17 cellular contexts compared by ENCODE assay signal in the genomic region with DNA sequence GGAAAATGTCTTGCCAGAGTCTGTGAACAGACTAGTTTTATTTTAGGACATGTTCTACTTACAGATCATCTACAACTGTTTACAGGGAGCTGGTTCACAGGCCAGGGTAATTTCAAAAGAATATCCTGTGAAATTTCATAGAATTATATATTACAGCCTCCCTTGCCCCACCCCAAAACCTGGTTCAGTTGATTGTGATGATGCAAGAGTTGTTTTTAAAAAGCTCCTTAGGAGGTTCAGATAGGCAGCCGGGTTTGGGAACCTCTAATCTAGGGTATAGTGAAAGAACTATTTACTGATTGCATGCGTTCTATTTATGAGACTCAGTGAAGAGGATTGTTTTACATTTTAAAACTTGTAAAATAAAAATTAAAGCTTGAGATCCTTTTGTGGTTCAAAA. TPM values are rescaled to one million over a fixed set of nuclear protein-coding genes. Genes with fewer than 3 reads are reported as not detected.
DNase-seq lines count a peak whose midpoint lies in the region; ATAC-seq and TF ChIP-seq lines count a peak whose summit lies in the region.
"Had no signal": no experiment of that assay in that cellular context is flagged by ENCODE, and none has a peak within 500 bp of the region (broad histone marks: within the 10 kb centered on the region; RNA-seq: fewer than 3 reads in every experiment).

No MANE protein-coding gene starts in this region.

- peaks cover 2% of the 10 kb centered on the region for H3K4me1 Mint-ChIP-seq in activated naive CD8-positive, alpha-beta T cell treated with anti-CD3 and anti-CD28 coated beads, Interleukin-2, amount 50 U/mL, for 24 hours
- H3K4me1 Mint-ChIP-seq in activated naive CD8-positive, alpha-beta T cell treated with anti-CD3 and anti-CD28 coated beads for 36 hours = peaks cover 2% of the 10 kb centered on the region
- peaks cover 3 to 13% (median 3%) of the 10 kb centered on the region in 4 donors for H3K4me1 Mint-ChIP-seq in CD4-positive, alpha-beta memory T cell
- H3K4me1 Mint-ChIP-seq: GM23338 had no signal

- peaks cover 77% of the 10 kb centered on the region for H3K36me3 ChIP-seq in PC-9 (ENCODE audit: low read depth)
- H3K36me3 ChIP-seq in adipocyte (ENCODE audit: control insufficient read depth, insufficient read depth, low read length, severe bottlenecking) = peaks cover 92% of the 10 kb centered on the region
- peaks cover 73% of the 10 kb centered on the region for H3K36me3 ChIP-seq in CD4-positive, alpha-beta memory T cell (ENCODE audit: insufficient read depth, low read length)
- H3K36me3 ChIP-seq in adrenal gland (replicated peaks in 1 of 2) = peaks cover 0 to 82% of the 10 kb centered on the region in 2 donors

- H3K9me3 ChIP-seq in PC-9 (ENCODE audit: insufficient read depth, low read depth) = no peaks in the 10 kb centered on the region
- no peaks in the 10 kb centered on the region for H3K9me3 ChIP-seq in adipocyte (ENCODE audit: control insufficient read depth, low read length)
- H3K9me3 ChIP-seq in CD4-positive, alpha-beta memory T cell (ENCODE audit: control insufficient read depth in 1 of 2, low read length in 2 of 2) = no peaks in the 10 kb centered on the region
- H3K9me3 ChIP-seq in adrenal gland (replicated peaks in 1 of 3) = no peaks in the 10 kb centered on the region
- H3K9me3 ChIP-seq: BE2C had no signal

- no peak overlapping the region for H3K4me2 ChIP-seq in PC-9
- H3K4me2 ChIP-seq: GM23338 had no signal

- H3K27me3 Mint-ChIP-seq in activated naive CD8-positive, alpha-beta T cell treated with anti-CD3 and anti-CD28 coated beads, Interleukin-2, amount 50 U/mL, for 24 hours = no peaks in the 10 kb centered on the region
- no peaks in the 10 kb centered on the region for H3K27me3 Mint-ChIP-seq in activated naive CD8-positive, alpha-beta T cell treated with anti-CD3 and anti-CD28 coated beads for 36 hours
- no peaks in the 10 kb centered on the region for H3K27me3 Mint-ChIP-seq in CD4-positive, alpha-beta memory T cell

- peaks cover 45% of the 10 kb centered on the region for H4K20me1 ChIP-seq in PC-9 (ENCODE audit: insufficient read depth)

- intact Hi-C loops in PC-9 (cut with micrococcal nuclease; ENCODE audit: unreplicated experiment) = loop anchor here (10.0 kb wide), 1 partner anchor 102 kb away; no protein-coding TSS in a partner anchor
- intact Hi-C loops in CD4-positive, alpha-beta memory T cell (cut with micrococcal nuclease) = no loop called here
- intact Hi-C loops in adrenal gland (cut with DNase I) = no loop called here

- peaks cover 58% of the 10 kb centered on the region for H3K36me3 Mint-ChIP-seq in activated naive CD8-positive, alpha-beta T cell treated with anti-CD3 and anti-CD28 coated beads, Interleukin-2, amount 50 U/mL, for 24 hours (ENCODE audit: low read depth)
- H3K36me3 Mint-ChIP-seq in activated naive CD8-positive, alpha-beta T cell treated with anti-CD3 and anti-CD28 coated beads for 36 hours = peaks cover 27% of the 10 kb centered on the region
- H3K36me3 Mint-ChIP-seq in CD4-positive, alpha-beta memory T cell = peaks cover 55 to 74% of the 10 kb centered on the region in 2 donors

- H3K9ac ChIP-seq in adipocyte (ENCODE audit: low read length) = no peak overlapping the region

- no peaks in the 10 kb centered on the region for H3K9me3 Mint-ChIP-seq in activated naive CD8-positive, alpha-beta T cell treated with anti-CD3 and anti-CD28 coated beads, Interleukin-2, amount 50 U/mL, for 24 hours
- H3K9me3 Mint-ChIP-seq in activated naive CD8-positive, alpha-beta T cell treated with anti-CD3 and anti-CD28 coated beads for 36 hours = no peaks in the 10 kb centered on the region
- H3K9me3 Mint-ChIP-seq in CD4-positive, alpha-beta memory T cell = no peaks in the 10 kb centered on the region
- H3K9me3 Mint-ChIP-seq: CD8-positive, alpha-beta T cell; GM23338 had no signal

- no peak for ATAC-seq in activated naive CD8-positive, alpha-beta T cell treated with anti-CD3 and anti-CD28 coated beads, Interleukin-2, amount 50 U/mL, for 24 hours
- ATAC-seq: CD8-positive, alpha-beta T cell; GM23338 had no signal

- POLR2A ChIA-PET in PC-9 (lab: Charles Lee; ENCODE audit: unreplicated experiment) = no interaction called here
- POLR2A ChIA-PET in CD4-positive, alpha-beta memory T cell (lab: Charles Lee; ENCODE audit: partially characterized antibody) = no interaction called here

- H2AFZ ChIP-seq in PC-9 = no peak overlapping the region
- H2AFZ ChIP-seq: GM23338 had no signal

- H3F3A ChIP-seq in PC-9 (ENCODE audit: insufficient read depth, low read depth) = peaks cover 29% of the 10 kb centered on the region

- H3K4me1 ChIP-seq in PC-9 (replicated peaks; ENCODE audit: insufficient read depth) (no peaks in the 10 kb centered on the region), adipocyte (ENCODE audit: control insufficient read depth, insufficient read depth, low read length) (peaks cover 1% of the 10 kb centered on the region), adrenal gland (replicated peaks in 1 of 2) (peaks cover 0 to 10% of the 10 kb centered on the region in 2 donors)
- no peaks in the 10 kb centered on the region for H3K4me1 ChIP-seq in CD4-positive, alpha-beta memory T cell (ENCODE audit: insufficient read depth, low read length)
- H3K4me1 ChIP-seq: BE2C had no signal

- H3K27me3 ChIP-seq in PC-9 (ENCODE audit: insufficient read depth, low read depth) (no peaks in the 10 kb centered on the region), adipocyte (replicated peaks; ENCODE audit: control insufficient read depth, insufficient read depth, low read length) (no peaks in the 10 kb centered on the region), adrenal gland (no peaks in the 10 kb centered on the region)
- no peaks in the 10 kb centered on the region for H3K27me3 ChIP-seq in CD4-positive, alpha-beta memory T cell (ENCODE audit: insufficient read depth, low read length)
- H3K27me3 ChIP-seq: BE2C had no signal

- H3K27ac ChIP-seq in PC-9 (0 out of 2 replicates have a peak overlapping the region, but pooled peaks have one; percentile 5), adrenal gland (no peak overlapping the region)
- no peak overlapping the region for H3K27ac ChIP-seq in CD4-positive, alpha-beta memory T cell (ENCODE audit: low read depth, low read length)
- H3K27ac ChIP-seq: C4-2B, HL-60 had no signal

- H3K9me2 ChIP-seq in PC-9 (ENCODE audit: insufficient read depth) = no peaks in the 10 kb centered on the region

- H3K79me2 ChIP-seq in PC-9 (ENCODE audit: low read depth) = no peaks in the 10 kb centered on the region

- DNase-seq in activated naive CD8-positive, alpha-beta T cell treated with anti-CD3 and anti-CD28 coated beads, Interleukin-2, amount 50 U/mL, for 24 hours = no peak
- DNase-seq in activated naive CD8-positive, alpha-beta T cell treated with anti-CD3 and anti-CD28 coated beads for 36 hours = no peak
- DNase-seq in PC-9 = no peak
- DNase-seq in adipocyte (ENCODE audit: low read depth) = peak; percentile 12
- DNase-seq in NCI-H1105 (lab: John Stamatoyannopoulos, UW) = no peak
- DNase-seq in CD4-positive, alpha-beta memory T cell = no peak
- DNase-seq in adrenal gland = no peak
- DNase-seq: BE2C; CD8-positive, alpha-beta T cell; COR-L47; DMS153; DMS79 treated with DMSO at 0.1 percent for 48 hours; EL; H7 had no signal

- H3K4me3 ChIP-seq in PC-9 = no peak overlapping the region
- H3K4me3 ChIP-seq in adipocyte (ENCODE audit: low read length) = no peak overlapping the region
- no peak overlapping the region for H3K4me3 ChIP-seq in CD4-positive, alpha-beta memory T cell (ENCODE audit: low read length in 2 of 2)
- H3K4me3 ChIP-seq in adrenal gland = no peak overlapping the region
- H3K4me3 ChIP-seq: GM23338 had no signal

- no peak for TF ChIP-seq POLR2A in adrenal gland (IDR thresholded peaks at IDR 0.05)

- 93 to 96% (median 93%) methylated on average over 2 of the region's 2 CpGs for WGBS in adrenal gland, 4 donors

- no TSS peak for BruUV-seq in PC-9 (replicated peaks; lab: Mats Ljungman, UMichigan)

- CTCF ChIA-PET in PC-9 (lab: Charles Lee) = no interaction called here
- CTCF ChIA-PET in CD4-positive, alpha-beta memory T cell (lab: Charles Lee; ENCODE audit: partially characterized antibody) = no interaction called here

- no peak for TF ChIP-seq CTCF in PC-9 (conservative IDR thresholded peaks at IDR 0.05)
- no peak for TF ChIP-seq CTCF in adrenal gland (IDR thresholded peaks at IDR 0.05)

- no peak overlapping the region for H3K4me3 Mint-ChIP-seq in activated naive CD8-positive, alpha-beta T cell treated with anti-CD3 and anti-CD28 coated beads, Interleukin-2, amount 50 U/mL, for 24 hours
- H3K4me3 Mint-ChIP-seq in activated naive CD8-positive, alpha-beta T cell treated with anti-CD3 and anti-CD28 coated beads for 36 hours = no peak overlapping the region
- no peak overlapping the region for H3K4me3 Mint-ChIP-seq in CD4-positive, alpha-beta memory T cell
- H3K4me3 Mint-ChIP-seq: CD8-positive, alpha-beta T cell; GM23338 had no signal

- H3K27ac Mint-ChIP-seq in activated naive CD8-positive, alpha-beta T cell treated with anti-CD3 and anti-CD28 coated beads, Interleukin-2, amount 50 U/mL, for 24 hours = peak overlapping the region; percentile 2
- no peak overlapping the region for H3K27ac Mint-ChIP-seq in activated naive CD8-positive, alpha-beta T cell treated with anti-CD3 and anti-CD28 coated beads for 36 hours
- peak overlapping the region in 1 of 7 donors; percentile 29 for H3K27ac Mint-ChIP-seq in CD4-positive, alpha-beta memory T cell
- H3K27ac Mint-ChIP-seq: CD8-positive, alpha-beta T cell; GM23338 had no signal

RNA-seq across cellular contexts. Expression of a gene that starts 12.8 kb away (rescaled TPM):
- 10 to 100 TPM; 30.8 to 33.2 TPM for total RNA-seq in activated naive CD8-positive, alpha-beta T cell treated with anti-CD3 and anti-CD28 coated beads for 36 hours
- total RNA-seq in PC-9 (2021) (26.9 and 37.4 TPM in 2 replicates), adrenal gland (10 to 100 TPM; 16.9 to 32.0 (median 24.8) TPM)
- total RNA-seq in CD4-positive, alpha-beta memory T cell = 10 to 100 TPM; 73.2 to 78.5 TPM
- polyA plus RNA-seq in CD4-positive, alpha-beta memory T cell = 10 to 100 TPM; 11.3 to 30.8 TPM
- 10 to 100 TPM in 2 of 3 donors, 1 to 10 TPM in 1; 8.4 to 16.9 (median 10.4) TPM for polyA plus RNA-seq in adrenal gland

RNA-seq across cellular contexts. Expression of a gene that starts 53.6 kb away (rescaled TPM):
- total RNA-seq in activated naive CD8-positive, alpha-beta T cell treated with anti-CD3 and anti-CD28 coated beads for 36 hours = not detected
- total RNA-seq in PC-9 (2021) (0.81 and 1.2 TPM in 2 replicates), adrenal gland (under 1 TPM in 3 of 8 donors, not detected in 5; 0.15 to 0.32 (median 0.17) TPM)
- not detected for total RNA-seq in CD4-positive, alpha-beta memory T cell
- not detected for polyA plus RNA-seq in CD4-positive, alpha-beta memory T cell
- polyA plus RNA-seq in adrenal gland = under 1 TPM; 0.07 to 0.16 (median 0.13) TPM
- total RNA-seq: CD8-positive, alpha-beta T cell had no signal

RNA-seq across cellular contexts. Expression of a gene that starts 55.4 kb away (rescaled TPM):
- 10 to 100 TPM; 12.7 to 14.5 TPM for total RNA-seq in activated naive CD8-positive, alpha-beta T cell treated with anti-CD3 and anti-CD28 coated beads for 36 hours
- total RNA-seq in PC-9 (2021) (35.6 and 37.2 TPM in 2 replicates), adrenal gland (10 to 100 TPM; 28.7 to 68.2 (median 36.3) TPM)
- 10 to 100 TPM; 31.2 to 36.4 TPM for total RNA-seq in CD4-positive, alpha-beta memory T cell
- polyA plus RNA-seq in CD4-positive, alpha-beta memory T cell = 10 to 100 TPM; 13.0 to 17.4 TPM
- 10 to 100 TPM; 15.2 to 31.9 (median 19.1) TPM for polyA plus RNA-seq in adrenal gland

RNA-seq across cellular contexts. Expression of a gene that starts 55.5 kb away (rescaled TPM):
- 100 to 1,000 TPM; 314 to 324 TPM for total RNA-seq in activated naive CD8-positive, alpha-beta T cell treated with anti-CD3 and anti-CD28 coated beads for 36 hours
- total RNA-seq in PC-9 (2021) (158 and 167 TPM in 2 replicates), adrenal gland (10 to 100 TPM; 20.8 to 91.0 (median 50.3) TPM)
- total RNA-seq in CD4-positive, alpha-beta memory T cell = 100 to 1,000 TPM; 198 to 199 TPM
- polyA plus RNA-seq in CD4-positive, alpha-beta memory T cell = 10 to 100 TPM; 17.4 to 29.8 TPM
- polyA plus RNA-seq in adrenal gland = 100 to 1,000 TPM in 2 of 3 donors, 10 to 100 TPM in 1; 72.1 to 262 (median 131) TPM
